9 cellular contexts compared by ENCODE assay signal in the genomic region with DNA sequence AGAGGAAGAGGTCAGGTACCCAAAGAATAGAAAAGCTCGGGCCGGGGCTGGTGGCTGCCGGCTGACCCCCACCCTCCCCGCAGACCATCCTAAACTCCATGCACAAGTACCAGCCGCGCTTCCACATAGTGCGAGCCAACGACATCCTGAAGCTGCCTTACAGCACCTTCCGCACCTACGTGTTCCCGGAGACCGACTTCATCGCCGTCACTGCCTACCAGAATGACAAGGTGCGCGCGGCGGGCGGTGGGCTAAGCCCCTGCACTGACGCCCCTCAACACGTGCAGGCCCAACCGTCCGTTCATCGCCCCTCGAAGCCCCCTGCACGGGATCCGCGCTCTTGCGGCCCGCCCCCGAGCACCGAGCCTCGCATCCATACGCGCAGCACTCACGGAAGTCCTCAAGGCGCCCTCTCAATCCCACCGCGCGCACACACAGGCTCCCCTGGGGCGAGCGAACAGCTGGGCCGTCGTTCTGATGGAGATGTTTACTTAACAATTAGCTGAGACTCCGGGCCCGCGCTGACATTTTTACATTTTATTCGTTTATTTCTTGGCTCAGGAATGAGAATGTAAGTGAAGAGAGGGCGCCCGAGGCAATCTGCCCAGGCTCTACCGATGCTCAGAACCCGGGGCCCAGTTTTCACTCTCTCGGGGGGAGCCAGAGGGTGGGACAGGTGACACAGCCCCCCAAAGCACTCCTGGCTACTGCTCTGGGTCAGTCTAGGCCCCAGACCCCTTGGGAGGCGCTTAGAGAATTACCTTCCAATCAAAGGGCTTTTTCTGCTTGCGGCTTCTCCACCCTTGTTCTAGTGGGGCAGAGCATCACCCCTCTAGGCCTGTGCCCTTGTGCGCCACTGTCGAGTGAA. TPM values are rescaled to one million over a fixed set of nuclear protein-coding genes. Genes with fewer than 3 reads are reported as not detected.
DNase-seq lines count a peak whose midpoint lies in the region; ATAC-seq, FAIRE-seq and TF ChIP-seq lines count a peak whose summit lies in the region.
"Had no signal": no experiment of that assay in that cellular context is flagged by ENCODE, and none has a peak within 500 bp of the region (broad histone marks: within the 10 kb centered on the region; RNA-seq: fewer than 3 reads in every experiment).

No MANE protein-coding gene starts in this region.

- TF ChIP-seq POLR2A in esophagus muscularis mucosa (IDR thresholded peaks at IDR 0.05; ENCODE audit: low read depth) (no peak), H54 (IDR thresholded peaks at IDR 0.05; ENCODE audit: low read depth, low read length) (no peak)

- H3K27me3 ChIP-seq in esophagus muscularis mucosa (peaks cover 5 to 93% (median 21%) of the 10 kb centered on the region in 4 donors), skeletal muscle satellite cell (ENCODE audit: control insufficient read depth, insufficient read depth, low read length) (no peaks in the 10 kb centered on the region)

- intact Hi-C loops in esophagus muscularis mucosa (cut with DNase I), result no loop called here

- H3K9ac ChIP-seq in skeletal muscle satellite cell (ENCODE audit: low read depth, low read length), result no peak overlapping the region

- H3K9me3 ChIP-seq in esophagus muscularis mucosa (no peaks in the 10 kb centered on the region), skeletal muscle satellite cell (replicated peaks; ENCODE audit: low read length) (no peaks in the 10 kb centered on the region)

- FAIRE-seq in H54 (lab: Jason Lieb, UNC), result no peak

- TF ChIP-seq EP300 in esophagus muscularis mucosa (IDR thresholded peaks at IDR 0.05), result no peak

- peak overlapping the region; percentile 33 to 74 (median 56) for H3K4me3 ChIP-seq in esophagus muscularis mucosa
- peak overlapping the region; percentile 48 for H3K4me3 ChIP-seq in skeletal muscle satellite cell (ENCODE audit: low read length)

- H3K4me1 ChIP-seq in esophagus muscularis mucosa, result peaks cover 37 to 95% (median 91%) of the 10 kb centered on the region in 4 donors
- H3K4me1 ChIP-seq in skeletal muscle satellite cell (ENCODE audit: control insufficient read depth, insufficient read depth, low read length), result peaks cover 33% of the 10 kb centered on the region

- ATAC-seq in HG02884 (IDR thresholded peaks at IDR 0.05; ENCODE audit: unreplicated experiment), result no peak
- ATAC-seq: HCT116 had no signal

- DNase-seq in ELR (ENCODE audit: low read depth) (peak; percentile 45), NCI-H82 (lab: John Stamatoyannopoulos, UW) (peak; percentile 85), esophagus muscularis mucosa (ENCODE audit: extremely low spot score) (no peak), Ammon's horn (ENCODE audit: low spot score) (no peak), NCI-H2196 (lab: John Stamatoyannopoulos, UW; ENCODE audit: unreplicated experiment) (no peak), H54 (ENCODE audit: insufficient read length, low spot score) (no peak)

- H3K36me3 ChIP-seq in esophagus muscularis mucosa (peaks cover 8 to 44% (median 27%) of the 10 kb centered on the region in 4 donors), skeletal muscle satellite cell (ENCODE audit: insufficient read depth, low read length) (peaks cover 53% of the 10 kb centered on the region)

- peak overlapping the region; percentile 43 to 91 (median 60) for H3K27ac ChIP-seq in esophagus muscularis mucosa (replicated peaks in 1 of 4)

- H3K4me2 ChIP-seq in skeletal muscle satellite cell (ENCODE audit: low read length), result peak overlapping the region; percentile 66

- WGBS in esophagus muscularis mucosa, result 61% methylated on average over 52 of the region's 57 CpGs

- no peak for TF ChIP-seq CTCF in esophagus muscularis mucosa (IDR thresholded peaks at IDR 0.05)

RNA-seq across cellular contexts. Expression of gene TBX2, which starts 3.6 kb away (rescaled TPM):
- total RNA-seq in esophagus muscularis mucosa, result 10 to 100 TPM; 17.9 to 42.6 (median 31.3) TPM
- 32.4 and 33.0 TPM in 2 replicates for total RNA-seq in skeletal muscle satellite cell (2012; rRNA removed)

RNA-seq across cellular contexts. Expression of gene TBX4, which starts 49.0 kb away (rescaled TPM):
- not detected for total RNA-seq in esophagus muscularis mucosa
- under 0.01 and 0.51 TPM in 2 replicates for total RNA-seq in skeletal muscle satellite cell (2012; rRNA removed)

Comparison
In these comparisons a context has a peak if more than half of its experiments do, and no peak if none do; other contexts are left out.
1. DNase-seq: peak in ELR (single experiment) and NCI-H82 (single experiment); none in esophagus muscularis mucosa (single experiment), Ammon's horn (single experiment), NCI-H2196 (single experiment) and H54 (single experiment).